ENCODE assay signal across 1 cellular context in genomic region chr5:150122158-150122510, GRCh38.
A peak's percentile ranks its signal among the peaks of the same experiment; 100 is the strongest.
TF ChIP-seq lines count a peak whose summit lies in the region.

No MANE protein-coding gene starts in this region.

TF ChIP-seq in HepG2, 621 proteins besides CTCF, POLR2A, EP300 and RAD21 (continued from another document and continues in another):
- TF ChIP-seq ZNF574 (CRISPR knock-in tag; IDR thresholded peaks at IDR 0.05) = peak; percentile 45; the same call in 1 of the 2 replicates
- TF ChIP-seq ZNF7 (CRISPR knock-in tag; IDR thresholded peaks at IDR 0.05) = no peak
- TF ChIP-seq CEBPG (CRISPR knock-in tag; IDR thresholded peaks at IDR 0.05) = 0 out of 2 replicates have a peak, but pooled peaks have one; percentile 26
- TF ChIP-seq ZBTB21 (CRISPR knock-in tag; IDR thresholded peaks at IDR 0.05) = no peak
- TF ChIP-seq SMC3 (IDR thresholded peaks at IDR 0.05; ENCODE audit: low read length) = peak; percentile 29; the same call in 1 of the 2 replicates
- TF ChIP-seq PRDM10 (CRISPR knock-in tag; IDR thresholded peaks at IDR 0.05; ENCODE audit: low read depth) = no peak
- 0 out of 2 replicates have a peak, but pooled peaks have one; percentile 22 for TF ChIP-seq RXRA (CRISPR knock-in tag; IDR thresholded peaks at IDR 0.05)
- no peak for TF ChIP-seq ZNF513 (CRISPR knock-in tag; conservative IDR thresholded peaks at IDR 0.05)
- no peak for TF ChIP-seq ZFY (CRISPR knock-in tag; IDR thresholded peaks at IDR 0.05)
- TF ChIP-seq DBP (CRISPR knock-in tag; IDR thresholded peaks at IDR 0.05; ENCODE audit: not compliant biosample characterization) = no peak
- no peak for TF ChIP-seq ATM (IDR thresholded peaks at IDR 0.05; ENCODE audit: borderline replicate concordance)
- TF ChIP-seq ZNF138 (CRISPR knock-in tag; IDR thresholded peaks at IDR 0.05; ENCODE audit: low read depth) = no peak
- peak; percentile 95 for TF ChIP-seq HNF4G (IDR thresholded peaks at IDR 0.05; ENCODE audit: borderline replicate concordance, low read depth, low read length)
- TF ChIP-seq HNF4G (CRISPR knock-in tag; IDR thresholded peaks at IDR 0.05; ENCODE audit: borderline replicate concordance, low read depth) = peak; percentile 85
- no peak for TF ChIP-seq ZNF768 (CRISPR knock-in tag; IDR thresholded peaks at IDR 0.05)
- peak; percentile 15; the same call in 1 of the 2 replicates for TF ChIP-seq ARID5B (CRISPR knock-in tag; IDR thresholded peaks at IDR 0.05)
- TF ChIP-seq ATF7-NPFF (CRISPR knock-in tag; IDR thresholded peaks at IDR 0.05; ENCODE audit: low read depth) = no peak
- no peak for TF ChIP-seq ZNF607 (CRISPR knock-in tag; IDR thresholded peaks at IDR 0.05; ENCODE audit: borderline replicate concordance)
- TF ChIP-seq PITX1 (CRISPR knock-in tag; IDR thresholded peaks at IDR 0.05) = 0 out of 2 replicates have a peak, but pooled peaks have one; percentile 30
- TF ChIP-seq NR2F6 (IDR thresholded peaks at IDR 0.05) = peak; percentile 82
- TF ChIP-seq NR2F6 (CRISPR knock-in tag; IDR thresholded peaks at IDR 0.05) = peak; percentile 91
- TF ChIP-seq ATF2 (CRISPR knock-in tag; IDR thresholded peaks at IDR 0.05) = 0 out of 2 replicates have a peak, but pooled peaks have one; percentile 41
- TF ChIP-seq ZSCAN9 (CRISPR knock-in tag; IDR thresholded peaks at IDR 0.05; ENCODE audit: borderline replicate concordance) = no peak
- no peak for TF ChIP-seq MED13 (CRISPR knock-in tag; IDR thresholded peaks at IDR 0.05)
- TF ChIP-seq ZNF296 (CRISPR knock-in tag; conservative IDR thresholded peaks at IDR 0.05) = no peak
- no peak for TF ChIP-seq TBX3 (IDR thresholded peaks at IDR 0.05; ENCODE audit: borderline replicate concordance)
- TF ChIP-seq GABPB1 (CRISPR knock-in tag; IDR thresholded peaks at IDR 0.05) = peak; percentile 47; the same call in 1 of the 2 replicates
- TF ChIP-seq ZNF512B (CRISPR knock-in tag; IDR thresholded peaks at IDR 0.05; ENCODE audit: borderline replicate concordance) = no peak
- TF ChIP-seq ZNF678 (CRISPR knock-in tag; IDR thresholded peaks at IDR 0.05) = no peak
- no peak for TF ChIP-seq NR2F2 (IDR thresholded peaks at IDR 0.05; ENCODE audit: borderline replicate concordance, low read depth)
- no peak for TF ChIP-seq RFX3 (CRISPR knock-in tag; IDR thresholded peaks at IDR 0.05)
- no peak for TF ChIP-seq TCF7L2 (IDR thresholded peaks at IDR 0.05; ENCODE audit: low read depth, low read length)
- peak; percentile 60 for TF ChIP-seq STAG1 (CRISPR knock-in tag; IDR thresholded peaks at IDR 0.05)
- TF ChIP-seq LCORL (IDR thresholded peaks at IDR 0.05) = no peak
- 0 out of 2 replicates have a peak, but pooled peaks have one; percentile 45 for TF ChIP-seq LCORL (CRISPR knock-in tag; IDR thresholded peaks at IDR 0.05)
- TF ChIP-seq RFX5 (IDR thresholded peaks at IDR 0.05; ENCODE audit: low read depth, low read length) = no peak
- peak; percentile 69; the same call in 1 of the 2 replicates for TF ChIP-seq MTA1 (CRISPR knock-in tag; IDR thresholded peaks at IDR 0.05; ENCODE audit: borderline replicate concordance)
- TF ChIP-seq ZBTB10 (CRISPR knock-in tag; IDR thresholded peaks at IDR 0.05; ENCODE audit: borderline replicate concordance) = peak; percentile 96; the same call in 1 of the 2 replicates
- TF ChIP-seq NR3C1 (CRISPR knock-in tag; IDR thresholded peaks at IDR 0.05) = no peak
